Comparison of ENCODE assay signal across 8 cellular contexts in the genomic region with DNA sequence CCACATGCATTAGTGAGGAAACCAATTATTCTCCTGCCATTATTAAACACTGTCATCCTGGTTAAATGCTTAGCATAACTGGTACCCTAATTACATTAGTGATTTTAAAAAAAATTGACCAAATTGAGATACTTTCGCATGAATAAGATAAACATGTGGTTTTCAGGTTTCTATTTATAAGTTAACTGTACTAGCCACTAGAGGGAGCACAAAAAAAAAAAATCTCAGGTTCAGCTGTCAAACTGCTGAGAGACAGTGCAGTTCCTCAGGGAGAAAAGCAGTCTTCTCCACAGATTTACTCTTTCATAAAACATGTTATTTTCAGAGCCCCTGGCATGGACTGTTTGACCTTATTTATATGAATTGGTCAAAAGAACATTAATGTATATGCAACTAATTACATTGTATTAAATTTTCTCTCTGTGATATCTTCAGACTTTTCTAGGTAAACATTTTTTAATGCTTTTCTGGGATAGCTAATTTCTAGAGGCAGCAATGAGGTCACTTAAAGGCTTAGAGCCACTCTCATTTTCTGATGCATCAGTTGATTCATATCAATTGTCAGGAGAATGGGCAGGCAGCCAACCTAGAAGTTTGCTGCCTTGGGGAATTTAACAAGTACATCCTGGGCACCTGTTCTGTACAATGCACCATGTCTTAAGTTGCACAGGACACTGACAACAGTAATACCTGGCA.
DNase-seq lines count a peak whose midpoint lies in the region; ATAC-seq, FAIRE-seq and TF ChIP-seq lines count a peak whose summit lies in the region.

No MANE protein-coding gene starts in this region.

- in situ Hi-C loops in astrocyte of the cerebellum (cut with HindIII; ENCODE audit: low sequenced_read_pairs): no loop called here

- peak; percentile 1 for DNase-seq in NCI-H2196 treated with DMSO at 0.1 percent for 48 hours (lab: John Stamatoyannopoulos, UW; ENCODE audit: unreplicated experiment)
- DNase-seq in astrocyte of the cerebellum (ENCODE audit: low read depth): peak; percentile 50
- DNase-seq in iPS-NIHi7 (ENCODE audit: extremely low spot score): peak; percentile 57
- DNase-seq in tibial artery: no peak

- peaks cover 63 to 82% (median 63%) of the 10 kb centered on the region in 3 donors for H3K36me3 ChIP-seq in tibial artery

- TF ChIP-seq CTCF in GM12874 (IDR thresholded peaks at IDR 0.05; ENCODE audit: insufficient read depth, low read depth, low read length): peak; percentile 42; the same call in 1 of the 2 replicates
- TF ChIP-seq CTCF in astrocyte of the cerebellum (IDR thresholded peaks at IDR 0.05; ENCODE audit: low read depth, low read length, missing control alignments): peak; percentile 52
- TF ChIP-seq CTCF in tibial artery (IDR thresholded peaks at IDR 0.05): peak; percentile 51 to 78

- H3K27ac ChIP-seq in tibial artery: no peak overlapping the region

- peak; percentile 97 for FAIRE-seq in A204.1 (lab: Jason Lieb, UNC)

- no peaks in the 10 kb centered on the region for H3K27me3 ChIP-seq in tibial artery

- H3K4me3 ChIP-seq in astrocyte of the cerebellum (ENCODE audit: low read depth, low read length) (no peak overlapping the region), tibial artery (no peak overlapping the region)

- peak; percentile 87 for ATAC-seq in HG02884 (IDR thresholded peaks at IDR 0.05; ENCODE audit: unreplicated experiment)
- ATAC-seq in HG02840 (IDR thresholded peaks at IDR 0.05; ENCODE audit: low FRiP score, unreplicated experiment): no peak

- H3K9me3 ChIP-seq in tibial artery: no peaks in the 10 kb centered on the region

- H3K4me1 ChIP-seq in tibial artery: no peaks in the 10 kb centered on the region

- intact Hi-C loops in tibial artery (cut with DNase I; ENCODE audit: low total_unique reads): loop anchor here (5.0 kb wide), 1 partner anchor 222 kb away; no protein-coding TSS in a partner anchor

Comparison
In these comparisons a context has a peak if more than half of its experiments do, and no peak if none do; other contexts are left out.
1. DNase-seq: peak in NCI-H2196 treated with DMSO at 0.1 percent for 48 hours (single experiment), astrocyte of the cerebellum (single experiment) and iPS-NIHi7 (single experiment); none in tibial artery (0 of 2).
2. Peak in every context shown above with its lines, with median percentiles within 50 percentile points of each other: CTCF ChIP-seq.